In genomic region chr17:60381958-60382357, GRCh38 we compare ENCODE assay signal across 22 cellular contexts. TPM values are rescaled to one million over a fixed set of nuclear protein-coding genes. Genes with fewer than 3 reads are reported as not detected.
DNase-seq lines count a peak whose midpoint lies in the region; ATAC-seq and TF ChIP-seq lines count a peak whose summit lies in the region.
"Had no signal": no experiment of that assay in that cellular context is flagged by ENCODE, and none has a peak within 500 bp of the region (broad histone marks: within the 10 kb centered on the region; RNA-seq: fewer than 3 reads in every experiment).

No MANE protein-coding gene starts in this region.

- H3K4me3 ChIP-seq in Jurkat, Clone E6-1 (ENCODE audit: low read length) = no peak overlapping the region
- H3K4me3 ChIP-seq: HAP-1 had no signal

- DNase-seq in DMS 273 treated with DMSO at 0.1 percent for 48 hours (lab: John Stamatoyannopoulos, UW) (peak; percentile 8), WTC11 (ENCODE audit: low spot score) (no peak), left lobe of liver (ENCODE audit: low spot score) (no peak), NCI-H226 (no peak)
- DNase-seq in Jurkat, Clone E6-1 (ENCODE audit: low read depth, low spot score) = peak; percentile 45
- DNase-seq in activated effector memory CD4-positive, alpha-beta T cell treated with anti-CD3 and anti-CD28 coated beads, Interleukin-2, amount 50 U/mL, for 16 hours = no peak
- DNase-seq: DMS79 treated with DMSO at 0.1 percent for 48 hours, Kasumi-1, MM.1S, NCI-H1048, NCI-H1436, NCI-H1930, NCI-H345, NCI-H524, OCI-M1 had no signal

- H3K36me3 Mint-ChIP-seq in WTC11 = peaks cover 6% of the 10 kb centered on the region; the same call in 1 of the 2 replicates

- POLR2A ChIA-PET in WTC11 (lab: Charles Lee) = no interaction called here

- H3K27ac Mint-ChIP-seq in WTC11 = peak overlapping the region; percentile 47

- CTCF ChIA-PET in WTC11 (lab: Charles Lee) = no interaction called here

- ATAC-seq in WTC11 (no peak), left lobe of liver (peak; percentile 21), HG03378 (IDR thresholded peaks at IDR 0.05; ENCODE audit: unreplicated experiment) (no peak)
- ATAC-seq: Right ventricle myocardium inferior had no signal

- no peak for TF ChIP-seq CTCF in WTC11 (IDR thresholded peaks at IDR 0.05)

- no peaks in the 10 kb centered on the region for H3K27me3 Mint-ChIP-seq in WTC11 (ENCODE audit: low read depth)
- H3K27me3 Mint-ChIP-seq: IgD-negative memory B cell had no signal

- no peak overlapping the region for H3K4me3 Mint-ChIP-seq in WTC11
- H3K4me3 Mint-ChIP-seq: CD14-positive monocyte, IgD-negative memory B cell had no signal

- H3K4me1 Mint-ChIP-seq in WTC11 = peaks cover 58% of the 10 kb centered on the region

- H3K9me3 Mint-ChIP-seq in WTC11 = no peaks in the 10 kb centered on the region
- H3K9me3 Mint-ChIP-seq: CD14-positive monocyte, IgD-negative memory B cell had no signal

TF ChIP-seq in WTC11, 78 proteins besides CTCF, POLR2A, EP300 and RAD21:
- TF ChIP-seq JUN (CRISPR knock-in tag; IDR thresholded peaks at IDR 0.05) (no peak), CBFB (CRISPR knock-in tag; IDR thresholded peaks at IDR 0.05; ENCODE audit: low read depth) (no peak), CREM (CRISPR knock-in tag; IDR thresholded peaks at IDR 0.05) (no peak), RORB (CRISPR knock-in tag; IDR thresholded peaks at IDR 0.05) (no peak), ZBTB43 (CRISPR knock-in tag; IDR thresholded peaks at IDR 0.05) (no peak), ZMAT4 (CRISPR knock-in tag; IDR thresholded peaks at IDR 0.05) (no peak), ZNF512 (CRISPR knock-in tag; IDR thresholded peaks at IDR 0.05; ENCODE audit: borderline replicate concordance) (no peak), HMGXB4 (CRISPR knock-in tag; IDR thresholded peaks at IDR 0.05) (no peak), JAZF1 (CRISPR knock-in tag; IDR thresholded peaks at IDR 0.05) (no peak), USF2 (CRISPR knock-in tag; IDR thresholded peaks at IDR 0.05) (no peak), E2F4 (CRISPR knock-in tag; IDR thresholded peaks at IDR 0.05; ENCODE audit: borderline replicate concordance, low read depth) (no peak), FOXJ3 (CRISPR knock-in tag; IDR thresholded peaks at IDR 0.05; ENCODE audit: borderline replicate concordance) (no peak), SMAD4 (CRISPR knock-in tag; IDR thresholded peaks at IDR 0.05) (no peak), TEAD4 (CRISPR knock-in tag; IDR thresholded peaks at IDR 0.05) (no peak), AR (CRISPR knock-in tag; IDR thresholded peaks at IDR 0.05) (no peak), ZNF232 (CRISPR knock-in tag; IDR thresholded peaks at IDR 0.05) (no peak), TP53 (CRISPR knock-in tag; IDR thresholded peaks at IDR 0.05) (no peak)
TF ChIP-seq in WTC11: peak in this region for 0.

RNA-seq across cellular contexts. Expression of gene USP32, which starts 10.0 kb away (rescaled TPM):
- polyA plus RNA-seq in Jurkat, Clone E6-1 (2012; ENCODE audit: insufficient read depth, insufficient read length) = 35.0 TPM
- total RNA-seq in WTC11 (2021) (91.7 to 103 TPM (median 96.1 TPM) in 3 replicates), left lobe of liver (25.9 TPM)

RNA-seq across cellular contexts. Expression of gene CHCT1, which starts 40.3 kb away (rescaled TPM):
- not detected for polyA plus RNA-seq in Jurkat, Clone E6-1 (2012; ENCODE audit: insufficient read depth, insufficient read length)
- not detected in 3 replicates for total RNA-seq in WTC11 (2021)
- total RNA-seq in left lobe of liver = not detected
- total RNA-seq: Right ventricle myocardium inferior; SK-MEL-5; T-helper 2 cell treated with Interferon-gamma antibody and Interleukin-4, amounts not matched to agents 100 ng/mL and 5 ng/mL, for 36 hours had no signal
- polyA plus RNA-seq: CD14-positive monocyte, IgD-negative memory B cell had no signal

Comparison
In these comparisons a context has a peak if more than half of its experiments do, and no peak if none do; other contexts are left out.
1. DNase-seq: peak in DMS 273 treated with DMSO at 0.1 percent for 48 hours (single experiment) and Jurkat, Clone E6-1 (single experiment); none in WTC11 (single experiment), left lobe of liver (single experiment), NCI-H226 (single experiment) and activated effector memory CD4-positive, alpha-beta T cell treated with anti-CD3 and anti-CD28 coated beads, Interleukin-2, amount 50 U/mL, for 16 hours (single experiment).